Comparison of ENCODE assay signal across 1 cellular context in the genomic region with DNA sequence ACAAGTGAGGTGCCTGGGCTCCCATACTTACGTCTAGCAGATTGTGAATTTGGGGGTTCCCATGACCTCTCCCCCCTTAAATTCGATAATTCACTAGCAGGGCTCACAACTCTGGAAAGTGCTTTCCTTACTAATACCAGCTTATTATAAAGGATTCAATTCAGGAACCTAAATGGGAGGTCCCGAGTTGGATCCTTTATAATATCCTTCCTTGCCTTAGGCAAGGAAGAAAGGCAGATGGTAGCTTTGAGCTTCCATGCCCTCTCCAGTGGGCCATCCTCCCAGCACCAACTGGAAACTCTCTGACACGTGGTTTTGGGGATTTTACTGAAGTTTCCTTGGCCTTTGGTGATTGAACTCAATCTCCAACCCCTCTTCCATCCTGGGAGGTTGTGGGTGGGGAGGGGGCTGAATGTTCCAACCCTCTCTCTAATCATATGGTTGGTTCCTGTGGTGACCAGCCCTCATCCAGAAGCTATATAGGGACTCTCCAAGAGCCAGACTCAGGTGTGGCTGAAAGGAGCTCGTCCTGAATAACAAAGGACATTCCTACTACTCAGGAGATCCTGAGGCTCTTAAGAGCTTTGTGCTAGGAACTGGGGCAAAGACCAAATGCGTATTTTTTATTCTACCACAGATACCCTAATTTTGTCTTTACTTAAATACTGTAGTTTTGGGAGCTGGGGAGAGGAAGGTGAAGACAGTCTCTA.
TF ChIP-seq lines count a peak whose summit lies in the region.

No MANE protein-coding gene starts in this region.

TF ChIP-seq in H1, 55 proteins besides CTCF, POLR2A, EP300 and RAD21 (continued from another document):
- TF ChIP-seq, protein P1, sequence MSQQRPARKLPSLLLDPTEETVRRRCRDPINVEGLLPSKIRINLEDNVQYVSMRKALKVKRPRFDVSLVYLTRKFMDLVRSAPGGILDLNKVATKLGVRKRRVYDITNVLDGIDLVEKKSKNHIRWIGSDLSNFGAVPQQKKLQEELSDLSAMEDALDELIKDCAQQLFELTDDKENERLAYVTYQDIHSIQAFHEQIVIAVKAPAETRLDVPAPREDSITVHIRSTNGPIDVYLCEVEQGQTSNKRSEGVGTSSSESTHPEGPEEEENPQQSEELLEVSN (IDR thresholded peaks at IDR 0.05): 0 out of 2 replicates have a peak, but pooled peaks have one; percentile 33
- no peak for TF ChIP-seq BRCA1 (IDR thresholded peaks at IDR 0.05; ENCODE audit: low read depth, low read length)
- no peak for TF ChIP-seq POLR2AphosphoS5 (IDR thresholded peaks at IDR 0.05; ENCODE audit: low read depth, low read length)
- TF ChIP-seq JUN (IDR thresholded peaks at IDR 0.05; ENCODE audit: low read depth, low read length): no peak
- no peak for TF ChIP-seq NANOG (IDR thresholded peaks at IDR 0.05; ENCODE audit: insufficient read depth, low read depth, low read length, poor library complexity, severe bottlenecking)
- 0 out of 2 replicates have a peak, but pooled peaks have one; percentile 28 for TF ChIP-seq CHD2 (IDR thresholded peaks at IDR 0.05; ENCODE audit: low read length)
- TF ChIP-seq, protein P2, sequence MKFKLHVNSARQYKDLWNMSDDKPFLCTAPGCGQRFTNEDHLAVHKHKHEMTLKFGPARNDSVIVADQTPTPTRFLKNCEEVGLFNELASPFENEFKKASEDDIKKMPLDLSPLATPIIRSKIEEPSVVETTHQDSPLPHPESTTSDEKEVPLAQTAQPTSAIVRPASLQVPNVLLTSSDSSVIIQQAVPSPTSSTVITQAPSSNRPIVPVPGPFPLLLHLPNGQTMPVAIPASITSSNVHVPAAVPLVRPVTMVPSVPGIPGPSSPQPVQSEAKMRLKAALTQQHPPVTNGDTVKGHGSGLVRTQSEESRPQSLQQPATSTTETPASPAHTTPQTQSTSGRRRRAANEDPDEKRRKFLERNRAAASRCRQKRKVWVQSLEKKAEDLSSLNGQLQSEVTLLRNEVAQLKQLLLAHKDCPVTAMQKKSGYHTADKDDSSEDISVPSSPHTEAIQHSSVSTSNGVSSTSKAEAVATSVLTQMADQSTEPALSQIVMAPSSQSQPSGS (IDR thresholded peaks at IDR 0.05; ENCODE audit: low read length): 0 out of 2 replicates have a peak, but pooled peaks have one; percentile 19
TF ChIP-seq in H1: peak in this region for 6.
